In genomic region chr12:29164477-29165163, GRCh38 we compare ENCODE assay signal across 8 cellular contexts. TPM values are rescaled to one million over a fixed set of nuclear protein-coding genes. Genes with fewer than 3 reads are reported as not detected.
A peak's percentile ranks its signal among the peaks of the same experiment; 100 is the strongest.
DNase-seq lines count a peak whose midpoint lies in the region; ATAC-seq and TF ChIP-seq lines count a peak whose summit lies in the region.

No MANE protein-coding gene starts in this region.

- peak overlapping the region; percentile 21 for H2AK5ac ChIP-seq in mesenchymal stem cell (ENCODE audit: low read length, severe bottlenecking)

- H2BK12ac ChIP-seq in mesenchymal stem cell (ENCODE audit: low read length in 2 of 2), result peak overlapping the region; percentile 49 to 94

- H4K8ac ChIP-seq in mesenchymal stem cell (ENCODE audit: low read length), result peak overlapping the region; percentile 93

- no peak overlapping the region for H3K4me2 ChIP-seq in mesenchymal stem cell (ENCODE audit: low read length, poor library complexity, severe bottlenecking)

- ATAC-seq in GM21576 (IDR thresholded peaks at IDR 0.05; ENCODE audit: unreplicated experiment), result peak; percentile 100

- no peaks in the 10 kb centered on the region for H3K9me3 ChIP-seq in mesenchymal stem cell (ENCODE audit: control insufficient read depth, low read length)

- H3K27ac ChIP-seq in brain microvascular endothelial cell, result peak overlapping the region; percentile 47
- H3K27ac ChIP-seq in mesenchymal stem cell (ENCODE audit: low read length, poor library complexity, severe bottlenecking), result no peak overlapping the region

- H3K4me3 ChIP-seq in GM06990 (replicated peaks; ENCODE audit: low read depth, low read length), result no peak overlapping the region
- no peak overlapping the region for H3K4me3 ChIP-seq in brain microvascular endothelial cell (ENCODE audit: low read depth, low read length)
- H3K4me3 ChIP-seq in mesenchymal stem cell (ENCODE audit: insufficient read depth in 1 of 2, low read depth in 1 of 2, low read length in 2 of 2), result no peak overlapping the region

- peak overlapping the region; percentile 55 to 82 for H3K4ac ChIP-seq in mesenchymal stem cell (ENCODE audit: low read depth in 1 of 2, low read length in 2 of 2)

- peaks cover 3% of the 10 kb centered on the region for H3K4me1 ChIP-seq in mesenchymal stem cell (ENCODE audit: control insufficient read depth, insufficient read depth, low read depth, low read length)

- H3K36me3 ChIP-seq in GM06990 (ENCODE audit: control insufficient read depth, insufficient read depth, low read length), result no peaks in the 10 kb centered on the region
- no peaks in the 10 kb centered on the region for H3K36me3 ChIP-seq in brain microvascular endothelial cell (replicated peaks)
- no peaks in the 10 kb centered on the region for H3K36me3 ChIP-seq in mesenchymal stem cell (ENCODE audit: control insufficient read depth in 1 of 2, insufficient read depth in 2 of 2, low read depth in 1 of 2, low read length in 2 of 2)

- H4K91ac ChIP-seq in mesenchymal stem cell (ENCODE audit: low read length), result peak overlapping the region; percentile 91

- peak overlapping the region; percentile 30 for H2BK15ac ChIP-seq in mesenchymal stem cell (ENCODE audit: low read depth, poor library complexity, severe bottlenecking)

- H2AFZ ChIP-seq in mesenchymal stem cell (ENCODE audit: low read depth, low read length), result no peak overlapping the region

- TF ChIP-seq CTCF in GM06990 (IDR thresholded peaks at IDR 0.05; ENCODE audit: insufficient read depth, low read length, poor library complexity, severe bottlenecking) (no peak), brain microvascular endothelial cell (IDR thresholded peaks at IDR 0.05; ENCODE audit: low read depth, low read length, missing control alignments) (no peak)

- peak overlapping the region in 1 of 2 experiments; percentile 22 for H3K14ac ChIP-seq in mesenchymal stem cell (ENCODE audit: low read length in 2 of 2)

- no peak overlapping the region for H2BK5ac ChIP-seq in mesenchymal stem cell (ENCODE audit: low read depth, low read length, poor library complexity, severe bottlenecking)

- H3K9ac ChIP-seq in mesenchymal stem cell (ENCODE audit: low read length), result peak overlapping the region; percentile 69

- peak overlapping the region; percentile 87 for H2BK120ac ChIP-seq in mesenchymal stem cell (ENCODE audit: low read depth, low read length)

- in situ Hi-C loops in brain microvascular endothelial cell (cut with HindIII; ENCODE audit: low pct_ligation_motif_present, low sequenced_read_pairs), result no loop called here

- no peaks in the 10 kb centered on the region for H3K27me3 ChIP-seq in GM06990 (replicated peaks; ENCODE audit: control insufficient read depth, insufficient read depth, low read length)
- no peaks in the 10 kb centered on the region for H3K27me3 ChIP-seq in brain microvascular endothelial cell (replicated peaks)
- H3K27me3 ChIP-seq in mesenchymal stem cell (ENCODE audit: control insufficient read depth in 1 of 2, insufficient read depth in 1 of 2, low read length in 2 of 2), result no peaks in the 10 kb centered on the region

- 18% methylated on average over 6 of the region's 6 CpGs for WGBS in mesenchymal stem cell

- peaks cover 8% of the 10 kb centered on the region for H3K79me1 ChIP-seq in mesenchymal stem cell (replicated peaks; ENCODE audit: low read length, poor library complexity, severe bottlenecking)

- DNase-seq in GM06990 (ENCODE audit: extremely low read depth, insufficient read length) (peak; percentile 22), HuH-7 (ENCODE audit: low spot score) (peak; percentile 64), brain microvascular endothelial cell (peak; percentile 58), mesenchymal stem cell (peak; percentile 94), NCI-H510A treated with DMSO at 0.1 percent for 48 hours (lab: John Stamatoyannopoulos, UW) (no peak), SHP77 (lab: John Stamatoyannopoulos, UW) (no peak), DMS 273 treated with DMSO at 0.1 percent for 48 hours (lab: John Stamatoyannopoulos, UW) (no peak)

- no peak overlapping the region for H3K23ac ChIP-seq in mesenchymal stem cell (ENCODE audit: low read length in 2 of 2)

- peak overlapping the region; percentile 92 to 98 for H3K18ac ChIP-seq in mesenchymal stem cell (ENCODE audit: low read depth in 1 of 2, low read length in 2 of 2)

RNA-seq across cellular contexts. Expression of gene FAR2, which starts 15.5 kb away (rescaled TPM):
- polyA plus RNA-seq in mesenchymal stem cell (2013, experiment 1 of 2), result 42.4 TPM
- polyA plus RNA-seq in mesenchymal stem cell (2013, experiment 2 of 2), result 39.5 TPM

Comparison
In these comparisons a context has a peak if more than half of its experiments do, and no peak if none do; other contexts are left out.
1. DNase-seq: peak in GM06990 (single experiment), HuH-7 (single experiment), brain microvascular endothelial cell (single experiment) and mesenchymal stem cell (single experiment); none in NCI-H510A treated with DMSO at 0.1 percent for 48 hours (single experiment), SHP77 (0 of 2) and DMS 273 treated with DMSO at 0.1 percent for 48 hours (single experiment).